ENCODE assay signal across 8 cellular contexts in genomic region chr2:44169155-44169898, GRCh38. TPM values are rescaled to one million over a fixed set of nuclear protein-coding genes. Genes with fewer than 3 reads are reported as not detected.
DNase-seq lines count a peak whose midpoint lies in the region; ATAC-seq and TF ChIP-seq lines count a peak whose summit lies in the region.

No MANE protein-coding gene starts in this region.

- H3K9me3 ChIP-seq in A673 (ENCODE audit: low read depth, low read length, poor library complexity, severe bottlenecking), result no peaks in the 10 kb centered on the region
- no peaks in the 10 kb centered on the region for H3K9me3 ChIP-seq in Peyer's patch
- H3K9me3 ChIP-seq in gastroesophageal sphincter, result no peaks in the 10 kb centered on the region
- no peaks in the 10 kb centered on the region for H3K9me3 ChIP-seq in neuron (ENCODE audit: low read length)
- no peaks in the 10 kb centered on the region for H3K9me3 ChIP-seq in vagina

- BruUV-seq in A673 (replicated peaks; lab: Mats Ljungman, UMichigan), result no TSS peak

- peak; percentile 21 for ATAC-seq in HG03280 (IDR thresholded peaks at IDR 0.05; ENCODE audit: unreplicated experiment)
- no peak for ATAC-seq in gastroesophageal sphincter

- peak in 1 of 2 donors; percentile 29 for TF ChIP-seq POLR2A in Peyer's patch (IDR thresholded peaks at IDR 0.05)
- no peak for TF ChIP-seq POLR2A in gastroesophageal sphincter (IDR thresholded peaks at IDR 0.05)
- TF ChIP-seq POLR2A in vagina (IDR thresholded peaks at IDR 0.05), result no peak

- CTCF ChIA-PET in A673 (lab: Charles Lee), result no interaction called here

- DNase-seq in A673 (ENCODE audit: low spot score) (peak; percentile 49), Peyer's patch (peak; percentile 30 to 74 (median 73)), vagina (ENCODE audit: extremely low spot score in 2 of 2) (no peak)
- DNase-seq in activated naive CD4-positive, alpha-beta T cell treated with Interleukin-2 at 50 U/mL for 16 hours, result peak; percentile 48

- no peak for TF ChIP-seq EP300 in gastroesophageal sphincter (IDR thresholded peaks at IDR 0.05)

- POLR2A ChIA-PET in A673 (lab: Charles Lee; ENCODE audit: low non-redundant PET), result no interaction called here

- TF ChIP-seq CTCF in A673 (conservative IDR thresholded peaks at IDR 0.05; ENCODE audit: low read depth, low read length) (no peak), GM12875 (IDR thresholded peaks at IDR 0.05; ENCODE audit: borderline replicate concordance, insufficient read depth, low read depth, low read length) (no peak), Peyer's patch (IDR thresholded peaks at IDR 0.05) (no peak), gastroesophageal sphincter (IDR thresholded peaks at IDR 0.05) (no peak), vagina (IDR thresholded peaks at IDR 0.05) (no peak)

- H3K27ac ChIP-seq in A673 (ENCODE audit: low read depth, low read length, poor library complexity, severe bottlenecking) (peak overlapping the region; percentile 91), Peyer's patch (peak overlapping the region; percentile 96 to 97 (median 96)), gastroesophageal sphincter (peak overlapping the region; percentile 92 to 99 (median 98)), vagina (peak overlapping the region; percentile 94)

- intact Hi-C loops in A673 (cut with micrococcal nuclease; ENCODE audit: unreplicated experiment), result loop anchor here (5.0 kb wide), 1 partner anchor 37 kb away; no protein-coding TSS in a partner anchor
- intact Hi-C loops in vagina (cut with DNase I), result loop anchor here (5.0 kb wide), 1 partner anchor 193 kb away; the partner anchor contains the start of genes CAMKMT and PREPL

- H3K4me3 ChIP-seq in A673 (ENCODE audit: low read depth, low read length, poor library complexity, severe bottlenecking), result peak overlapping the region; percentile 94
- H3K4me3 ChIP-seq in GM12875 (ENCODE audit: low read depth, low read length), result peak overlapping the region; percentile 72
- H3K4me3 ChIP-seq in Peyer's patch, result peak overlapping the region; percentile 78 to 95 (median 88)
- peak overlapping the region; percentile 90 to 97 for H3K4me3 ChIP-seq in gastroesophageal sphincter
- H3K4me3 ChIP-seq in neuron (ENCODE audit: low read length), result peak overlapping the region; percentile 94
- H3K4me3 ChIP-seq in vagina, result peak overlapping the region; percentile 74 to 88

- H2AFZ ChIP-seq in neuron (ENCODE audit: low read depth, low read length), result peak overlapping the region; percentile 39

- peaks cover 13% of the 10 kb centered on the region for H3K4me1 ChIP-seq in A673 (ENCODE audit: insufficient read depth, low read length, poor library complexity, severe bottlenecking)
- H3K4me1 ChIP-seq in Peyer's patch, result peaks cover 0 to 18% (median 8%) of the 10 kb centered on the region in 4 donors
- peaks cover 0 to 35% (median 3%) of the 10 kb centered on the region in 3 donors for H3K4me1 ChIP-seq in gastroesophageal sphincter
- peaks cover 7% of the 10 kb centered on the region for H3K4me1 ChIP-seq in neuron (ENCODE audit: insufficient read depth, low read length)
- H3K4me1 ChIP-seq in vagina, result peaks cover 42% of the 10 kb centered on the region

- WGBS in gastroesophageal sphincter (ENCODE audit: low coverage in 1 of 2), 2 donors, result 0 to 1% methylated on average over 7 to 15 of the region's 54 CpGs

- no peaks in the 10 kb centered on the region for H3K36me3 ChIP-seq in A673 (ENCODE audit: insufficient read depth, low read length, poor library complexity, severe bottlenecking)
- H3K36me3 ChIP-seq in Peyer's patch, result no peaks in the 10 kb centered on the region
- H3K36me3 ChIP-seq in gastroesophageal sphincter, result no peaks in the 10 kb centered on the region
- H3K36me3 ChIP-seq in neuron (ENCODE audit: insufficient read depth, low read length), result no peaks in the 10 kb centered on the region
- H3K36me3 ChIP-seq in vagina, result no peaks in the 10 kb centered on the region

- no peaks in the 10 kb centered on the region for H3K27me3 ChIP-seq in A673 (replicated peaks; ENCODE audit: insufficient read depth, low read depth, low read length, poor library complexity)
- H3K27me3 ChIP-seq in Peyer's patch, result no peaks in the 10 kb centered on the region
- peaks cover 12% of the 10 kb centered on the region for H3K27me3 ChIP-seq in gastroesophageal sphincter
- no peaks in the 10 kb centered on the region for H3K27me3 ChIP-seq in neuron (ENCODE audit: insufficient read depth, low read length)
- no peaks in the 10 kb centered on the region for H3K27me3 ChIP-seq in vagina

RNA-seq across cellular contexts. Expression of gene PPM1B, which starts 0.7 kb away (rescaled TPM):
- total RNA-seq in A673 (2021) (43.5 and 43.7 TPM in 2 replicates), Peyer's patch (10 to 100 TPM; 43.7 to 79.2 (median 57.3) TPM), gastroesophageal sphincter (100 to 1,000 TPM in 1 of 4 donors, 10 to 100 TPM in 3; 62.9 to 125 (median 81.3) TPM), vagina (32.2 TPM)

Comparison
In these comparisons a context has a peak if more than half of its experiments do, and no peak if none do; other contexts are left out.
1. DNase-seq: peak in A673 (single experiment), Peyer's patch (3 of 3) and activated naive CD4-positive, alpha-beta T cell treated with Interleukin-2 at 50 U/mL for 16 hours (single experiment); none in vagina (0 of 2).
2. Peak in every context shown above with its lines, with median percentiles within 50 percentile points of each other: H3K27ac ChIP-seq and H3K4me3 ChIP-seq.